Comparison of ENCODE assay signal across 14 cellular contexts in the genomic region with DNA sequence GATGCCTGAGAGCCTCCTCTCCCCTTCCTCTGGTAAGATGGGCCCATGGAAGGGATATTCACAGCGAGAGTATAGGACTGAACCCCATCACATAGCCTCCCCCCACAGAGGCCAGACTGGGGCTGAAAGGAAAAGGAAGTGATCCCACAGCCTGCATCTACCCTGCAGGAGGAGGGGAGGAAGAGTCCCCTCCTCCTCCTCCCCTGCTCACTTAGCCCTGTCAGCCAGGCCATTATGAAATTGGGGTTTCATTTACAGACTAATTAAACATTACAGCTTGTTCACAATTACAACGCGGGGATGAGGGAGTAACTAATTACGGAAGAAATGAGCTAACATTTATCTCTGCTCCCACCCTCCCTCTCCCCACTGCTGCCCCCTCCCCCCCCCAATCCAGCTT. TPM values are rescaled to one million over a fixed set of nuclear protein-coding genes. Genes with fewer than 3 reads are reported as not detected.
A peak's percentile ranks its signal among the peaks of the same experiment; 100 is the strongest.
DNase-seq lines count a peak whose midpoint lies in the region; ATAC-seq and TF ChIP-seq lines count a peak whose summit lies in the region.
"Had no signal": no experiment of that assay in that cellular context is flagged by ENCODE, and none has a peak within 500 bp of the region (broad histone marks: within the 10 kb centered on the region; RNA-seq: fewer than 3 reads in every experiment).

No MANE protein-coding gene starts in this region.

- H3K79me1 ChIP-seq in mesendoderm (ENCODE audit: low read length): no peaks in the 10 kb centered on the region

- H3K36me3 ChIP-seq in BLaER1 treated with 17β-estradiol and CSF1 and Interleukin-3, amounts not matched to agents 10 nM and 100 nM: peaks cover 6 to 29% (median 14%) of the 10 kb centered on the region in 11 experiments; a peak in 18 of 22 replicates
- H3K36me3 ChIP-seq in Peyer's patch (no peaks in the 10 kb centered on the region), mesendoderm (ENCODE audit: control insufficient read depth, insufficient read depth, low read length) (no peaks in the 10 kb centered on the region), suprapubic skin (peaks cover 5% of the 10 kb centered on the region)
- H3K36me3 ChIP-seq: thyroid gland had no signal

- H3K4ac ChIP-seq in mesendoderm (ENCODE audit: low read depth, low read length): no peak overlapping the region

- no peaks in the 10 kb centered on the region for H3K79me2 ChIP-seq in mesendoderm (ENCODE audit: control insufficient read depth, insufficient read depth, low read length)

- no peak overlapping the region for H4K8ac ChIP-seq in mesendoderm (ENCODE audit: low read depth, low read length)

- peak overlapping the region; percentile 76 for H3K56ac ChIP-seq in mesendoderm (ENCODE audit: low read length)

- H3K18ac ChIP-seq in mesendoderm (ENCODE audit: low read length): no peak overlapping the region

- H3K23ac ChIP-seq in mesendoderm (ENCODE audit: low read length): peak overlapping the region; percentile 91

- H3K9ac ChIP-seq in BLaER1 treated with 17β-estradiol and CSF1 and Interleukin-3, amounts not matched to agents 10 nM and 100 nM: no peak overlapping the region
- peak overlapping the region; percentile 59 for H3K9ac ChIP-seq in mesendoderm (ENCODE audit: low read length)

- H4K5ac ChIP-seq in mesendoderm (ENCODE audit: low read length): no peak overlapping the region

- H2BK5ac ChIP-seq in mesendoderm (ENCODE audit: low read length): peak overlapping the region; percentile 74

- no peak overlapping the region for H3K4me3 ChIP-seq in BLaER1 treated with 17β-estradiol and CSF1 and Interleukin-3, amounts not matched to agents 10 nM and 100 nM
- H3K4me3 ChIP-seq in Peyer's patch (no peak overlapping the region), mesendoderm (ENCODE audit: low read length) (no peak overlapping the region), suprapubic skin (no peak overlapping the region), foreskin fibroblast (ENCODE audit: low read depth in 1 of 2, low read length in 2 of 2) (no peak overlapping the region)
- H3K4me3 ChIP-seq: heart right ventricle, thyroid gland had no signal

- ATAC-seq in HG02763 (IDR thresholded peaks at IDR 0.05; ENCODE audit: unreplicated experiment) (no peak), GM21529 (IDR thresholded peaks at IDR 0.05; ENCODE audit: unreplicated experiment) (no peak)

- no peaks in the 10 kb centered on the region for H3K27me3 ChIP-seq in BLaER1 treated with 17β-estradiol and CSF1 and Interleukin-3, amounts not matched to agents 10 nM and 100 nM
- no peaks in the 10 kb centered on the region for H3K27me3 ChIP-seq in Peyer's patch
- H3K27me3 ChIP-seq in mesendoderm (ENCODE audit: insufficient read depth, low read length, poor library complexity): no peaks in the 10 kb centered on the region
- H3K27me3 ChIP-seq in suprapubic skin: no peaks in the 10 kb centered on the region
- H3K27me3 ChIP-seq: heart right ventricle, thyroid gland had no signal

- H3K27ac ChIP-seq in BLaER1 treated with 17β-estradiol and CSF1 and Interleukin-3, amounts not matched to agents 10 nM and 100 nM: no peak overlapping the region
- H3K27ac ChIP-seq in Peyer's patch: peak overlapping the region in 3 of 4 donors; percentile 50 to 76 (median 73)
- H3K27ac ChIP-seq in mesendoderm (ENCODE audit: low read depth, low read length): peak overlapping the region; percentile 79
- peak overlapping the region; percentile 61 for H3K27ac ChIP-seq in suprapubic skin
- H3K27ac ChIP-seq: C4-2B had no signal

- H4K20me1 ChIP-seq in BLaER1 treated with 17β-estradiol and CSF1 and Interleukin-3, amounts not matched to agents 10 nM and 100 nM: peaks cover 0 to 11% (median 0%) of the 10 kb centered on the region in 11 experiments; a peak in 4 of 22 replicates

- no peak overlapping the region for H2BK15ac ChIP-seq in mesendoderm (replicated peaks; ENCODE audit: low read depth)

- peak overlapping the region; percentile 87 for H2AK5ac ChIP-seq in mesendoderm (ENCODE audit: low read length)

- TF ChIP-seq POLR2A in Peyer's patch (IDR thresholded peaks at IDR 0.05) (no peak), suprapubic skin (IDR thresholded peaks at IDR 0.05) (no peak)

- H2BK120ac ChIP-seq in mesendoderm (ENCODE audit: low read depth, low read length): no peak overlapping the region

- TF ChIP-seq CTCF in Peyer's patch (IDR thresholded peaks at IDR 0.05): no peak
- no peak for TF ChIP-seq CTCF in suprapubic skin (IDR thresholded peaks at IDR 0.05)
- TF ChIP-seq CTCF in foreskin fibroblast (IDR thresholded peaks at IDR 0.05; ENCODE audit: low read depth, low read length): no peak

- peaks cover 30 to 50% (median 39%) of the 10 kb centered on the region in 10 experiments for H3K4me1 ChIP-seq in BLaER1 treated with 17β-estradiol and CSF1 and Interleukin-3, amounts not matched to agents 10 nM and 100 nM
- H3K4me1 ChIP-seq in Peyer's patch (peaks cover 0 to 38% (median 2%) of the 10 kb centered on the region in 4 donors), mesendoderm (ENCODE audit: control insufficient read depth, low read depth, low read length) (peaks cover 32% of the 10 kb centered on the region), suprapubic skin (peaks cover 20% of the 10 kb centered on the region)

- DNase-seq in Peyer's patch: no peak
- DNase-seq in mesendoderm: no peak
- no peak for DNase-seq in suprapubic skin (ENCODE audit: low spot score in 2 of 2)
- DNase-seq in ecto neural progenitor cell (ENCODE audit: low spot score): no peak
- no peak for DNase-seq in foreskin fibroblast
- DNase-seq: Calu3, heart right ventricle, NCI-H1417 treated with DMSO at 0.1 percent for 48 hours, SW 1271, thyroid gland had no signal

- no peaks in the 10 kb centered on the region for H3K9me3 ChIP-seq in BLaER1 treated with 17β-estradiol and CSF1 and Interleukin-3, amounts not matched to agents 10 nM and 100 nM (replicated peaks in 1 of 11)
- H3K9me3 ChIP-seq in Peyer's patch (no peaks in the 10 kb centered on the region), suprapubic skin (no peaks in the 10 kb centered on the region)
- H3K9me3 ChIP-seq: heart right ventricle, thyroid gland had no signal

- peak overlapping the region; percentile 11 to 64 (median 38); a peak in 17 of 22 replicates for H3K4me2 ChIP-seq in BLaER1 treated with 17β-estradiol and CSF1 and Interleukin-3, amounts not matched to agents 10 nM and 100 nM
- H3K4me2 ChIP-seq in mesendoderm (ENCODE audit: low read length): peak overlapping the region; percentile 8

- TF ChIP-seq EP300 in suprapubic skin (IDR thresholded peaks at IDR 0.05): no peak

- WGBS in mesendoderm (ENCODE audit: extremely low coverage, insufficient coverage, low lambda C conversion rate): no CpG with 5 or more reads among the region's 4 CpGs
- 93% methylated on average over 4 of the region's 4 CpGs for WGBS in suprapubic skin

RNA-seq across cellular contexts. Expression of a gene that starts 25.4 kb away (rescaled TPM):
- total RNA-seq in Peyer's patch (100 to 1,000 TPM in 3 of 4 donors, 10 to 100 TPM in 1; 79.2 to 149 (median 113) TPM), suprapubic skin (100 to 1,000 TPM in 1 of 4 donors, 10 to 100 TPM in 3; 44.2 to 102 (median 52.6) TPM)
- polyA plus RNA-seq in mesendoderm (2013, experiment 1 of 2): 28.4 TPM
- 27.4 TPM for polyA plus RNA-seq in mesendoderm (2013, experiment 2 of 2)

Comparison
In these comparisons a context has a peak if more than half of its experiments do, and no peak if none do; other contexts are left out.
1. H3K27ac ChIP-seq: peak in Peyer's patch (3 of 4), mesendoderm (single experiment) and suprapubic skin (single experiment); none in BLaER1 treated with 17β-estradiol and CSF1 and Interleukin-3, amounts not matched to agents 10 nM and 100 nM (0 of 11).